Comparison of ENCODE assay signal across 11 cellular contexts in the genomic region with DNA sequence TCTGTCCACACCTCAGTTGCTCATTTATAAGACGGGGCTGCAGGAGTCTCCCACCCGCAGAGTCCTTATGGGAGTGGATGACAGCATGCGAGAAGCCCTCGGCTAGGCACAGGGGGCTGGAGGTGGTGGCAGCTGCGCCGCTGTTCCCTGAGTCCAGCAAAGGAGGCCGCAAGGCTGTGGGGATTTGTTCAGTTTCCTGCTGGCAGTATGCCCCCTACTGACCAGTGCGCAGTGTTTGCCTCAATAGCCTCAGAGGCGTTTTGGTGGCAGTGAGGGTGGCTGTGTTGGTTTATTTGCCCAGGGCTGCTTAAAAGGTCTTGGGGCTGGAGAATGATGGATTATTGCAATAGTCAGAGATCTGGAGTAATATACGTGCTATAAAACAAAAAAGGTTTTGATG.
A peak's percentile ranks its signal among the peaks of the same experiment; 100 is the strongest.
DNase-seq lines count a peak whose midpoint lies in the region; ATAC-seq, FAIRE-seq and TF ChIP-seq lines count a peak whose summit lies in the region.
"Had no signal": no experiment of that assay in that cellular context is flagged by ENCODE, and none has a peak within 500 bp of the region (broad histone marks: within the 10 kb centered on the region; RNA-seq: fewer than 3 reads in every experiment).

No MANE protein-coding gene starts in this region.

- H3K79me2 ChIP-seq in HepG2 (ENCODE audit: insufficient read depth, low read length) (peaks cover 3% of the 10 kb centered on the region), SK-N-SH (ENCODE audit: insufficient read depth) (peaks cover 65% of the 10 kb centered on the region; the same call in 1 of the 2 replicates)

- H3K4me2 ChIP-seq in HepG2 (ENCODE audit: low read depth, low read length) (no peak overlapping the region), SK-N-SH (peak overlapping the region; percentile 66)

- peaks cover 42% of the 10 kb centered on the region for H3F3A ChIP-seq in SK-N-SH (replicated peaks; ENCODE audit: insufficient read depth)

- H2AFZ ChIP-seq in HepG2 (ENCODE audit: low read length): no peak overlapping the region
- no peak overlapping the region for H2AFZ ChIP-seq in SK-N-SH (ENCODE audit: low read depth)

- no TSS peak for BruUV-seq in HepG2 (replicated peaks; lab: Mats Ljungman, UMichigan)

- POLR2A ChIA-PET in HepG2 (lab: Yijun Ruan, JAX) (no interaction called here), SK-N-SH (lab: Yijun Ruan, JAX) (no interaction called here)

- no peaks in the 10 kb centered on the region for H3K9me3 ChIP-seq in HepG2 (ENCODE audit: low read length)
- no peaks in the 10 kb centered on the region for H3K9me3 ChIP-seq in right lobe of liver
- H3K9me3 ChIP-seq in SK-N-SH: no peaks in the 10 kb centered on the region

- intact Hi-C loops in HepG2 (cut with micrococcal nuclease; ENCODE audit: unreplicated experiment): no loop called here
- intact Hi-C loops in right lobe of liver (cut with DNase I): loop anchor here in 1 of 2 donors (10.0 kb wide), 1 partner anchor 240 kb away; no protein-coding TSS in a partner anchor

- H4K20me1 ChIP-seq in HepG2 (ENCODE audit: insufficient read depth, low read length) (no peaks in the 10 kb centered on the region), SK-N-SH (ENCODE audit: insufficient read depth) (no peaks in the 10 kb centered on the region)

- peak; percentile 26 for TF ChIP-seq CTCF in HepG2 (CRISPR knock-in tag; IDR thresholded peaks at IDR 0.05)
- peak in 1 of 4 donors; percentile 5 for TF ChIP-seq CTCF in right lobe of liver (IDR thresholded peaks at IDR 0.05)
- peak; percentile 55 for TF ChIP-seq CTCF in SK-N-SH (IDR thresholded peaks at IDR 0.05)
- peak; percentile 31 for TF ChIP-seq CTCF in fibroblast of the aortic adventitia (IDR thresholded peaks at IDR 0.05; ENCODE audit: insufficient read depth, low read length)

- H3K27ac ChIP-seq in HepG2 (ENCODE audit: extremely low read length, insufficient read depth, low read length) (no peak overlapping the region), right lobe of liver (no peak overlapping the region), SK-N-SH (ENCODE audit: low read depth in 2 of 2, low read length in 1 of 2) (peak overlapping the region; percentile 98 to 100; a peak in 3 of 4 replicates)

- H3K27me3 ChIP-seq in HepG2 (ENCODE audit: control insufficient read depth in 1 of 2, insufficient read depth in 2 of 2, low read length in 2 of 2) (no peaks in the 10 kb centered on the region), right lobe of liver (no peaks in the 10 kb centered on the region), SK-N-SH (ENCODE audit: insufficient read depth) (no peaks in the 10 kb centered on the region)

- DNase-seq in HepG2 (ENCODE audit: low spot score): no peak
- no peak for DNase-seq in right lobe of liver
- peak; percentile 47 for DNase-seq in SK-N-SH
- DNase-seq in fibroblast of the aortic adventitia (ENCODE audit: low read depth): peak; percentile 14
- no peak for DNase-seq in DMS153 treated with DMSO at 0.1 percent for 48 hours (lab: John Stamatoyannopoulos, UW; ENCODE audit: unreplicated experiment)
- DNase-seq in globus pallidus (ENCODE audit: low spot score): no peak
- DNase-seq in cerebellar nuclear complex (lab: John Stamatoyannopoulos, UW): no peak
- DNase-seq: cortex of kidney, NCI-H2171 treated with DMSO at 0.1 percent for 48 hours, SW 1271 had no signal

- H3K36me3 ChIP-seq in HepG2 (replicated peaks in 1 of 2; ENCODE audit: control insufficient read depth in 1 of 2, insufficient read depth in 2 of 2, low read length in 2 of 2) (peaks cover 22 to 56% of the 10 kb centered on the region in 2 experiments), right lobe of liver (peaks cover 0 to 27% (median 10%) of the 10 kb centered on the region in 4 donors), SK-N-SH (replicated peaks in 1 of 2; ENCODE audit: control insufficient read depth in 1 of 2, insufficient read depth in 2 of 2, low read length in 1 of 2) (peaks cover 13 to 40% of the 10 kb centered on the region in 2 experiments)

- peak; percentile 77 for ATAC-seq in HepG2
- ATAC-seq in right lobe of liver: no peak
- no peak for ATAC-seq in HG03520 (IDR thresholded peaks at IDR 0.05; ENCODE audit: unreplicated experiment)

- 94% methylated on average over 10 of the region's 10 CpGs for WGBS in HepG2 (ENCODE audit: low lambda C conversion rate)
- WGBS in right lobe of liver (ENCODE audit: insufficient coverage, low coverage, low lambda C conversion rate, missing lambda C conversion rate): 98% methylated on average over 5 of the region's 10 CpGs
- WGBS in SK-N-SH (ENCODE audit: low lambda C conversion rate): 85% methylated on average over 10 of the region's 10 CpGs

- H3K4me1 ChIP-seq in HepG2 (ENCODE audit: insufficient read depth, low read length): no peaks in the 10 kb centered on the region
- no peaks in the 10 kb centered on the region for H3K4me1 ChIP-seq in right lobe of liver
- peaks cover 58 to 66% of the 10 kb centered on the region in 2 experiments for H3K4me1 ChIP-seq in SK-N-SH (ENCODE audit: control insufficient read depth in 1 of 2, insufficient read depth in 2 of 2, low read depth in 1 of 2, low read length in 1 of 2)

- FAIRE-seq in HepG2 (lab: Jason Lieb, UNC): no peak

- H3K9me2 ChIP-seq in SK-N-SH: no peaks in the 10 kb centered on the region

- H3K9ac ChIP-seq in HepG2 (ENCODE audit: insufficient read depth, low read depth, low read length) (no peak overlapping the region), SK-N-SH (peak overlapping the region; percentile 33; the same call in 1 of the 2 replicates)

- TF ChIP-seq EP300 in HepG2 (IDR thresholded peaks at IDR 0.05; ENCODE audit: low read depth in 2 of 2, low read length in 2 of 2) (no peak), HepG2 (CRISPR knock-in tag; IDR thresholded peaks at IDR 0.05; ENCODE audit: borderline replicate concordance) (no peak), SK-N-SH (IDR thresholded peaks at IDR 0.05; ENCODE audit: borderline replicate concordance in 1 of 2, low read depth in 1 of 2, low read length in 1 of 2) (no peak)

- TF ChIP-seq RAD21 in HepG2 (CRISPR knock-in tag; IDR thresholded peaks at IDR 0.05): no peak
- peak; percentile 49 for TF ChIP-seq RAD21 in SK-N-SH (IDR thresholded peaks at IDR 0.05; ENCODE audit: low read length)

- in situ Hi-C loops in HepG2 (cut with HindIII; ENCODE audit: extremely low pct_ligation_motif_present, low pct_unique_long_range_greater_than_20kb): no loop called here

- CTCF ChIA-PET in HepG2 (lab: Yijun Ruan, JAX; ENCODE audit: low intra/inter-chr PET ratio, low total read pairs) (no interaction called here), SK-N-SH (lab: Yijun Ruan, JAX) (interaction anchor here (0.7 to 1.0 kb wide), 6 partner anchors 14 to 243 kb away, joined by 3 to 4 read pairs (median 3); partner anchors contain the start of gene OTULINL)

- TF ChIP-seq POLR2A in HepG2 (IDR thresholded peaks at IDR 0.05; ENCODE audit: insufficient read depth in 1 of 2, low read depth in 2 of 2, low read length in 2 of 2): no peak
- TF ChIP-seq POLR2A in right lobe of liver (IDR thresholded peaks at IDR 0.05): no peak

- H3K4me3 ChIP-seq in HepG2 (replicated peaks in 1 of 3; ENCODE audit: insufficient read depth in 1 of 3, low read depth in 2 of 3, low read length in 3 of 3) (no peak overlapping the region), right lobe of liver (no peak overlapping the region), SK-N-SH (ENCODE audit: low read depth in 2 of 2, low read length in 1 of 2) (peak overlapping the region in 1 of 2 experiments; percentile 12; a peak in 1 of 4 replicates), fibroblast of the aortic adventitia (ENCODE audit: low read depth, low read length) (no peak overlapping the region)

TF ChIP-seq in HepG2, 621 proteins besides CTCF, POLR2A, EP300 and RAD21 (continues in another document):
- TF ChIP-seq TEAD2 (CRISPR knock-in tag; IDR thresholded peaks at IDR 0.05): no peak
- TF ChIP-seq MTA3 (CRISPR knock-in tag; IDR thresholded peaks at IDR 0.05): no peak
- TF ChIP-seq, protein P1, sequence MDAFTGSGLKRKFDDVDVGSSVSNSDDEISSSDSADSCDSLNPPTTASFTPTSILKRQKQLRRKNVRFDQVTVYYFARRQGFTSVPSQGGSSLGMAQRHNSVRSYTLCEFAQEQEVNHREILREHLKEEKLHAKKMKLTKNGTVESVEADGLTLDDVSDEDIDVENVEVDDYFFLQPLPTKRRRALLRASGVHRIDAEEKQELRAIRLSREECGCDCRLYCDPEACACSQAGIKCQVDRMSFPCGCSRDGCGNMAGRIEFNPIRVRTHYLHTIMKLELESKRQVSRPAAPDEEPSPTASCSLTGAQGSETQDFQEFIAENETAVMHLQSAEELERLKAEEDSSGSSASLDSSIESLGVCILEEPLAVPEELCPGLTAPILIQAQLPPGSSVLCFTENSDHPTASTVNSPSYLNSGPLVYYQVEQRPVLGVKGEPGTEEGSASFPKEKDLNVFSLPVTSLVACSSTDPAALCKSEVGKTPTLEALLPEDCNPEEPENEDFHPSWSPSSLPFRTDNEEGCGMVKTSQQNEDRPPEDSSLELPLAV (CRISPR knock-in tag; conservative IDR thresholded peaks at IDR 0.05; ENCODE audit: low read depth): no peak

TF ChIP-seq in SK-N-SH, 30 proteins besides CTCF, POLR2A, EP300 and RAD21:
- TF ChIP-seq TCF12 (IDR thresholded peaks at IDR 0.05): no peak
- TF ChIP-seq SMC3 (IDR thresholded peaks at IDR 0.05; ENCODE audit: low read depth, low read length): peak; percentile 22; the same call in 1 of the 2 replicates
TF ChIP-seq in SK-N-SH: peak in this region for 1.

Comparison
In these comparisons a context has a peak if more than half of its experiments do, and no peak if none do; other contexts are left out.
1. DNase-seq: peak in SK-N-SH (single experiment) and fibroblast of the aortic adventitia (single experiment); none in HepG2 (single experiment), right lobe of liver (0 of 3), DMS153 treated with DMSO at 0.1 percent for 48 hours (single experiment), globus pallidus (single experiment) and cerebellar nuclear complex (0 of 2).
2. H3K27ac ChIP-seq: peak in SK-N-SH (2 of 2); none in HepG2 (single experiment) and right lobe of liver (0 of 3).
3. Of the 25 proteins assayed by ChIP-seq in both HepG2 and SK-N-SH: peak only in HepG2: none; only in SK-N-SH: RAD21 and SMC3; in both: CTCF; in neither: 22.